19 cellular contexts compared by ENCODE assay signal in genomic region chr3:183762304-183762703, GRCh38.
DNase-seq lines count a peak whose midpoint lies in the region; ATAC-seq and TF ChIP-seq lines count a peak whose summit lies in the region.
"Had no signal": no experiment of that assay in that cellular context is flagged by ENCODE, and none has a peak within 500 bp of the region (broad histone marks: within the 10 kb centered on the region; RNA-seq: fewer than 3 reads in every experiment).

No MANE protein-coding gene starts in this region.

- no peak overlapping the region for H2AK5ac ChIP-seq in mesenchymal stem cell (ENCODE audit: low read length, severe bottlenecking)

- TF ChIP-seq EP300 in ovary (IDR thresholded peaks at IDR 0.05): no peak

- peaks cover 4 to 10% of the 10 kb centered on the region in 2 donors for H3K36me3 ChIP-seq in gastrocnemius medialis
- H3K36me3 ChIP-seq in ovary: no peaks in the 10 kb centered on the region
- H3K36me3 ChIP-seq in mesenchymal stem cell (ENCODE audit: control insufficient read depth in 1 of 2, insufficient read depth in 2 of 2, low read depth in 1 of 2, low read length in 2 of 2): peaks cover 30 to 69% of the 10 kb centered on the region in 2 experiments

- no peak overlapping the region for H3K9ac ChIP-seq in mesenchymal stem cell (ENCODE audit: low read length)

- no peak overlapping the region for H4K8ac ChIP-seq in mesenchymal stem cell (ENCODE audit: low read length)

- intact Hi-C loops in gastrocnemius medialis (cut with DNase I; ENCODE audit: low total_unique reads) (no loop called here), ovary (cut with DNase I) (loop anchor here in 1 of 4 donors (10.0 kb wide), 1 partner anchor 288 kb away; no protein-coding TSS in a partner anchor)

- DNase-seq in Ammon's horn (ENCODE audit: low spot score) (peak; percentile 54), fibroblast of mammary gland (ENCODE audit: low read depth) (peak; percentile 27), gastrocnemius medialis (peak; percentile 43 to 56), ovary (no peak), NCI-H2171 treated with DMSO at 0.1 percent for 48 hours (lab: John Stamatoyannopoulos, UW) (no peak), mesenchymal stem cell (no peak)
- DNase-seq: BE2C, DMS153, DND-41, NCI-H1092, NCI-H1417 treated with DMSO at 0.1 percent for 48 hours, NCI-H1694 treated with DMSO at 0.1 percent for 48 hours, NCI-H2081 treated with DMSO at 0.1 percent for 48 hours, NCI-H524, NCI-H748 treated with DMSO at 0.1 percent for 48 hours, SJCRH30 had no signal

- TF ChIP-seq CTCF in VCaP (conservative IDR thresholded peaks at IDR 0.05) (no peak), fibroblast of mammary gland (conservative IDR thresholded peaks at IDR 0.05; ENCODE audit: control insufficient read depth, insufficient read depth, low read depth, low read length) (no peak), gastrocnemius medialis (IDR thresholded peaks at IDR 0.05 in 4 of 5, conservative IDR thresholded peaks at IDR 0.05 in 1 of 5) (no peak), ovary (IDR thresholded peaks at IDR 0.05) (no peak)

- H3K79me1 ChIP-seq in mesenchymal stem cell (replicated peaks; ENCODE audit: low read length, poor library complexity, severe bottlenecking): peaks cover 13% of the 10 kb centered on the region

- H3K4me2 ChIP-seq in mesenchymal stem cell (ENCODE audit: low read length, poor library complexity, severe bottlenecking): no peak overlapping the region

- H2BK5ac ChIP-seq in mesenchymal stem cell (ENCODE audit: low read depth, low read length, poor library complexity, severe bottlenecking): no peak overlapping the region

- H3K4me3 ChIP-seq in fibroblast of mammary gland (ENCODE audit: control insufficient read depth, low read depth, low read length) (no peak overlapping the region), gastrocnemius medialis (no peak overlapping the region), ovary (no peak overlapping the region), mesenchymal stem cell (ENCODE audit: insufficient read depth in 1 of 2, low read depth in 1 of 2, low read length in 2 of 2) (no peak overlapping the region)
- H3K4me3 ChIP-seq: SJCRH30 had no signal

- TF ChIP-seq POLR2A in gastrocnemius medialis (IDR thresholded peaks at IDR 0.05) (no peak), ovary (IDR thresholded peaks at IDR 0.05) (no peak)

- no peak overlapping the region for H2AFZ ChIP-seq in mesenchymal stem cell (ENCODE audit: low read depth, low read length)

- in situ Hi-C loops in gastrocnemius medialis (cut with MboI; ENCODE audit: low sequenced_read_pairs in 4 of 4): loop anchor here in 2 of 4 donors (10.0 to 25.0 kb wide), 3 partner anchors 258 to 625 kb away; no protein-coding TSS in a partner anchor

- WGBS in ovary, 3 donors: 91 to 95% (median 94%) methylated on average over 6 of the region's 6 CpGs
- 95% methylated on average over 6 of the region's 6 CpGs for WGBS in mesenchymal stem cell

- peak overlapping the region; percentile 87 for H3K27ac ChIP-seq in VCaP
- H3K27ac ChIP-seq in gastrocnemius medialis: peak overlapping the region in 3 of 4 donors; percentile 16 to 59 (median 42)
- no peak overlapping the region for H3K27ac ChIP-seq in ovary
- no peak overlapping the region for H3K27ac ChIP-seq in mesenchymal stem cell (ENCODE audit: low read length, poor library complexity, severe bottlenecking)
- H3K27ac ChIP-seq: 22Rv1, SJCRH30 had no signal

- H2BK12ac ChIP-seq in mesenchymal stem cell (ENCODE audit: low read length in 2 of 2): no peak overlapping the region

- H3K27me3 ChIP-seq in gastrocnemius medialis: no peaks in the 10 kb centered on the region
- H3K27me3 ChIP-seq in ovary: no peaks in the 10 kb centered on the region
- no peaks in the 10 kb centered on the region for H3K27me3 ChIP-seq in mesenchymal stem cell (ENCODE audit: control insufficient read depth in 1 of 2, insufficient read depth in 1 of 2, low read length in 2 of 2)
- H3K27me3 ChIP-seq: BE2C, SJCRH30 had no signal

- no peak overlapping the region for H2BK15ac ChIP-seq in mesenchymal stem cell (ENCODE audit: low read depth, poor library complexity, severe bottlenecking)

- no peak overlapping the region for H3K14ac ChIP-seq in mesenchymal stem cell (ENCODE audit: low read length in 2 of 2)

- ATAC-seq in gastrocnemius medialis: peak; percentile 72 to 76
- ATAC-seq: Right ventricle myocardium inferior had no signal

- peaks cover 0 to 6% of the 10 kb centered on the region in 2 donors for H3K4me1 ChIP-seq in gastrocnemius medialis
- H3K4me1 ChIP-seq in ovary (ENCODE audit: insufficient read depth): no peaks in the 10 kb centered on the region
- no peaks in the 10 kb centered on the region for H3K4me1 ChIP-seq in mesenchymal stem cell (ENCODE audit: control insufficient read depth, insufficient read depth, low read depth, low read length)
- H3K4me1 ChIP-seq: BE2C, SJCRH30 had no signal

- H4K91ac ChIP-seq in mesenchymal stem cell (ENCODE audit: low read length): no peak overlapping the region

- H3K4ac ChIP-seq in mesenchymal stem cell (ENCODE audit: low read depth in 1 of 2, low read length in 2 of 2): no peak overlapping the region

- no peak overlapping the region for H3K23ac ChIP-seq in mesenchymal stem cell (ENCODE audit: low read length in 2 of 2)

- no peak overlapping the region for H3K18ac ChIP-seq in mesenchymal stem cell (ENCODE audit: low read depth in 1 of 2, low read length in 2 of 2)

- H2BK120ac ChIP-seq in mesenchymal stem cell (ENCODE audit: low read depth, low read length): no peak overlapping the region

- H3K9me3 ChIP-seq in gastrocnemius medialis (no peaks in the 10 kb centered on the region), ovary (no peaks in the 10 kb centered on the region), mesenchymal stem cell (ENCODE audit: control insufficient read depth, low read length) (no peaks in the 10 kb centered on the region)
- H3K9me3 ChIP-seq: BE2C, SJCRH30 had no signal

Comparison
In these comparisons a context has a peak if more than half of its experiments do, and no peak if none do; other contexts are left out.
1. DNase-seq: peak in Ammon's horn (single experiment), fibroblast of mammary gland (single experiment) and gastrocnemius medialis (2 of 2); none in ovary (0 of 5), NCI-H2171 treated with DMSO at 0.1 percent for 48 hours (single experiment) and mesenchymal stem cell (single experiment).
2. H3K27ac ChIP-seq: peak in VCaP (single experiment) and gastrocnemius medialis (3 of 4); none in ovary (0 of 2) and mesenchymal stem cell (single experiment).